Comparison of ENCODE assay signal across 19 cellular contexts in the genomic region with DNA sequence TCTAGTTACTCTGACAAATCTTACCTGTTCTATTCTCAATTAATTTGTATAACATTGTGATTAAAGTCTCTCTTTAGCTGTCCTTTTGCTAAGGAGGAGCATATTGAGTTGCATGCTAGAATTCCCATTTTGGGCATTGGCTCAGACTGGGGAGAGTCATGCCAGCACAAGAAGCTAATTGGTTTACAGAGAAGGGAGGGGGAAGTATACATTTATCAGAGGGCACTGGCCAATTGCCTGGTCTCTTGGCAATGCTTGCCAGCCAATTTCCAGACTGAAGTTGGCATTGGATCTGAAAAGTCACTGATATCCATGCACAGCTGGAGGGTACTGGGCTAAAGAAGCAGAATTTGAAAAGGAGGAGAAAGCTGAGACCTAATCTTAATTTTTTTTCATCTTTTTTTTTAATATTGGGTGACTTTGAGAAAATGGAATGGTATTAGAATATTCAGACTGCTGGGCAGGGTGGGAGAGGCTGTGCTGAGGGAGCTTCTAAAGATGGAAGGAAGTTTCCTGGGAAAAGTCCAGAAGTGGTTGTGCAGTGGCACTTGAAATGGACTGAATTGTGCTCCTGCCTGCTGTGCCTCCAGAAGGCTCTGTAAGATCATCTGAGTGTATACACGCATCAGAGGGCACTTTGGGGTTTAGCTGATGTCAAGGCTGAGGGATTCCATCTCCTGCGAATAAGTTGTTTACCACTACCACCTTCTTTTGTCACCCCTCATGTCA.
"Had no signal": no experiment of that assay in that cellular context is flagged by ENCODE, and none has a peak within 500 bp of the region (broad histone marks: within the 10 kb centered on the region; RNA-seq: fewer than 3 reads in every experiment).

No MANE protein-coding gene starts in this region.

- H3K27me3 ChIP-seq: adrenal gland, ascending aorta, hepatocyte, neural progenitor cell, upper lobe of left lung had no signal

- H3K4me1 Mint-ChIP-seq: activated T-helper 17 cell treated with anti-CD3 and anti-CD28 coated beads, Interleukin-2, amount 50 U/mL, for 72 hours; central memory CD8-positive, alpha-beta T cell; immature natural killer cell; naive thymus-derived CD4-positive, alpha-beta T cell; neural progenitor cell had no signal

- H3K27ac Mint-ChIP-seq: activated naive CD8-positive, alpha-beta T cell; activated T-helper 17 cell treated with anti-CD3 and anti-CD28 coated beads, Interleukin-2, amount 50 U/mL, for 72 hours; immature natural killer cell; naive thymus-derived CD4-positive, alpha-beta T cell; neural progenitor cell; progenitor cell of endocrine pancreas had no signal

- H3K4me3 Mint-ChIP-seq: activated naive CD8-positive, alpha-beta T cell; activated T-helper 17 cell treated with anti-CD3 and anti-CD28 coated beads, Interleukin-2, amount 50 U/mL, for 72 hours; central memory CD8-positive, alpha-beta T cell; immature natural killer cell; naive thymus-derived CD4-positive, alpha-beta T cell; neural progenitor cell had no signal

- DNase-seq: activated T-cell treated with anti-CD3 and anti-CD28 coated beads, Interleukin-2, amount 50 U/mL, for 1 hour; adrenal gland; effector memory CD4-positive, alpha-beta T cell; foreskin melanocyte; immature natural killer cell; naive thymus-derived CD4-positive, alpha-beta T cell; retina; stimulated activated CD4-positive, alpha-beta T cell treated with anti-CD3 and anti-CD28 coated beads, Interleukin-4, amount 100 ng/mL, for 24 hours; stimulated activated naive CD4-positive, alpha-beta T cell treated with Interleukin-2 at 50 U/mL for 16 hours; upper lobe of left lung had no signal

- ATAC-seq: activated T-helper 17 cell treated with anti-CD3 and anti-CD28 coated beads, Interleukin-2, amount 50 U/mL, for 72 hours; naive thymus-derived CD4-positive, alpha-beta T cell had no signal

- H3K36me3 Mint-ChIP-seq: activated naive CD8-positive, alpha-beta T cell; immature natural killer cell; naive thymus-derived CD4-positive, alpha-beta T cell; neural progenitor cell had no signal

- H3K4me3 ChIP-seq: adrenal gland, ascending aorta, hepatocyte, neural progenitor cell, upper lobe of left lung had no signal

- H3K27me3 Mint-ChIP-seq: activated T-helper 17 cell treated with anti-CD3 and anti-CD28 coated beads, Interleukin-2, amount 50 U/mL, for 72 hours; central memory CD8-positive, alpha-beta T cell; progenitor cell of endocrine pancreas had no signal

- H3K4me1 ChIP-seq: adrenal gland, ascending aorta, neural progenitor cell, upper lobe of left lung had no signal

- H3K9me3 Mint-ChIP-seq: neural progenitor cell had no signal

- H3K36me3 ChIP-seq: adrenal gland, ascending aorta, neural progenitor cell, upper lobe of left lung had no signal

- FAIRE-seq: colon, TTC549 had no signal

- H3K9me3 ChIP-seq: adrenal gland, ascending aorta had no signal

- H3K27ac ChIP-seq: adrenal gland, ascending aorta, hepatocyte, neural progenitor cell, upper lobe of left lung had no signal
